Comparison of ENCODE assay signal across 17 cellular contexts in the genomic region with DNA sequence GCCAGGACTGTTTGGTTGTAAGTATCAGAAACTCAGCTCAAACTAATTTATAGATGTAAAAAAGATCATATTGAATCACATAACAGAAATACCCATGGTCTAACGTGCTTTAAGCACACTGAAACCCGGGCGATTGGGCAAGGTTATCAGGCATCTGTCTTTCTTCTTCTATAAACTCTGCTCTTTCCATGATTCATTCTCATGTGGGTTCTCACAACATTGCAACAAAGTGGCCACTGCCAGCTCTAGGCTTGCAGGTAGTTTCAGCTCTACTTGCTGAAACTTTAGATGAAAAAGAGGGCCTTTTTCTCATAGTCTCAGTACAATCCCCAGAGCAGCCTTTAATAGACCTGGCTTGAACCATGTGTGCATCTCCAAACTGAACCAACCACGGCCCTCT.
"Had no signal": no experiment of that assay in that cellular context is flagged by ENCODE, and none has a peak within 500 bp of the region (broad histone marks: within the 10 kb centered on the region; RNA-seq: fewer than 3 reads in every experiment).

No MANE protein-coding gene starts in this region.

- DNase-seq: KBM-7, MG63, NCI-H1092, NCI-H1105 treated with DMSO at 0.1 percent for 48 hours, NCI-H1417 treated with DMSO at 0.1 percent for 48 hours, NCI-H146, NCI-H1694 treated with DMSO at 0.1 percent for 48 hours, NCI-H1930, NCI-H2081, NCI-H2107, NCI-H2227 treated with DMSO at 0.1 percent for 48 hours, NCI-H524, NCI-H526 treated with DMSO at 0.1 percent for 48 hours, NCI-H748 treated with DMSO at 0.1 percent for 48 hours, SHP77, SK-N-SH had no signal

- H3K9me3 ChIP-seq: SK-N-SH had no signal

- H3K9ac ChIP-seq: SK-N-SH had no signal

- H3K4me3 ChIP-seq: MG63 had no signal

- H3K36me3 ChIP-seq: MG63 had no signal

- H3K4me2 ChIP-seq: SK-N-SH had no signal

- H3K27ac ChIP-seq: RWPE1 had no signal
